ENCODE assay signal across 37 cellular contexts in genomic region chr1:68113961-68114360, GRCh38.
"Had no signal": no experiment of that assay in that cellular context is flagged by ENCODE, and none has a peak within 500 bp of the region (broad histone marks: within the 10 kb centered on the region; RNA-seq: fewer than 3 reads in every experiment).

No MANE protein-coding gene starts in this region.

- H3K27me3 ChIP-seq: ascending aorta, cardiac muscle cell, Peyer's patch had no signal

- DNase-seq: activated CD4-positive, alpha-beta memory T cell treated with anti-CD3 and anti-CD28 coated beads, Interleukin-2, amount 10 ng/mL, durations not matched to agents 7 days and 5 days; activated CD4-positive, alpha-beta T cell treated with anti-CD3 and anti-CD28 coated beads for 1 hour; activated CD4-positive, alpha-beta T cell treated with anti-CD3 and anti-CD28 coated beads for 48 hours; activated CD4-positive, CD25-positive, alpha-beta regulatory T cell; activated CD8-positive, alpha-beta memory T cell treated with anti-CD3 and anti-CD28 coated beads for 24 hours; activated CD8-positive, alpha-beta memory T cell treated with anti-CD3 and anti-CD28 coated beads, Interleukin-2, amount 10 ng/mL, durations not matched to agents 7 days and 5 days; activated CD8-positive, alpha-beta memory T cell treated with anti-CD3 and anti-CD28 coated beads, Interleukin-2, amount 50 U/mL, for 48 hours; activated effector memory CD4-positive, alpha-beta T cell treated with anti-CD3 and anti-CD28 coated beads, Interleukin-2, amount 50 U/mL, for 16 hours; activated naive CD4-positive, alpha-beta T cell; activated naive CD4-positive, alpha-beta T cell treated with anti-CD3 and anti-CD28 coated beads, Interleukin-2, amount 50 U/mL, for 16 hours; activated naive CD8-positive, alpha-beta T cell treated with anti-CD3 and anti-CD28 coated beads for 36 hours; activated T-cell treated with anti-CD3 and anti-CD28 coated beads, Interleukin-2, amount 50 U/mL, for 48 hours; amygdala; Karpas-422; KBM-7; NCI-H1048; NCI-H1105 treated with DMSO at 0.1 percent for 48 hours; NCI-H1436; NCI-H1694; NCI-H1930; NCI-H2081 treated with DMSO at 0.1 percent for 48 hours; NCI-H226; NCI-H510A; NCI-H526; NCI-H748 treated with DMSO at 0.1 percent for 48 hours; NK-92 treated with Interleukin-12 subunit alpha and Interleukin-12 subunit beta, amount 100 ng/mL, for 24 hours; PC-3; Peyer's patch; RPMI8226; SW 1271; T-helper 1 cell; T-helper 2 cell; T1000; WERI-Rb-1 had no signal

- H3K9me3 ChIP-seq: ascending aorta, Peyer's patch had no signal

- ATAC-seq: activated CD8-positive, alpha-beta memory T cell treated with anti-CD3 and anti-CD28 coated beads, Interleukin-2, amount 10 ng/mL, durations not matched to agents 7 days and 5 days; activated T-helper 17 cell treated with anti-CD3 and anti-CD28 coated beads, Interleukin-2, amount 50 U/mL, for 72 hours; PC-3 had no signal

- H3K36me3 ChIP-seq: ascending aorta, cardiac muscle cell, Peyer's patch, WERI-Rb-1 had no signal

- H3K4me3 ChIP-seq: ascending aorta, cardiac muscle cell, Peyer's patch had no signal
